Comparison of ENCODE assay signal across 8 cellular contexts in the genomic region with DNA sequence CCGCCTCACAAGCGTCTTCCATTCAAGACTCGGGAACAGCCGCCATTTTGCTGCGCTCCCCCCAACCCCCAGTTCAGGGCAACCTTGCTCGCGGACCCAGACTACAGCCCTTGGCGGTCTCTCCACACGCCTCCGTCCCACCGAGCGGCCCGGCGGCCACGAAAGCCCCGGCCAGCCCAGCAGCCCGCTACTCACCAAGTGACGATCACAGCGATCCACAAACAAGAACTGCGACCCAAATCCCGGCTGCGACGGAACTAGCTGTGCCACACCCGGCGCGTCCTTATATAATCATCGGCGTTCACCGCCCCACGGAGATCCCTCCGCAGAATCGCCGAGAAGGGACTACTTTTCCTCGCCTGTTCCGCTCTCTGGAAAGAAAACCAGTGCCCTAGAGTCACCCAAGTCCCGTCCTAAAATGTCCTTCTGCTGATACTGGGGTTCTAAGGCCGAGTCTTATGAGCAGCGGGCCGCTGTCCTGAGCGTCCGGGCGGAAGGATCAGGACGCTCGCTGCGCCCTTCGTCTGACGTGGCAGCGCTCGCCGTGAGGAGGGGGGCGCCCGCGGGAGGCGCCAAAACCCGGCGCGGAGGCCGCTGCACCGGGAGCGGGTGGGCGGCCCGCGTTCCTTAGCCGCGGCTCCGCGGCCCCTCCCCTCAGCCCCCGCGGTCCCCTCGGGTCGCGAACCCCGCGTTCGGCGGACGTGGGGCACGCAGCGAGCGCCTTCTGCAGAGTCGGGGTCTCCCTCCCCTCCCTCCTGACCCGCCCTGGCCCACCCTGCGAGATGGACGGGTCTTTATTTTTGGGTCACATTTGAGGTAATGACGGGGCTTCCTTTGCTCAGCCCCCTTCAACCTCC. TPM values are rescaled to one million over a fixed set of nuclear protein-coding genes. Genes with fewer than 3 reads are reported as not detected.
DNase-seq lines count a peak whose midpoint lies in the region; ATAC-seq and TF ChIP-seq lines count a peak whose summit lies in the region.

A gene (minus strand): TSS at position 259 of the 857 bp plus-strand sequence. CDS start 879 bp downstream, outside the sequence.

- intact Hi-C loops in left lung (cut with DNase I): no loop called here

- H3K9me3 ChIP-seq in left lung: no peaks in the 10 kb centered on the region

- peak; percentile 97 for DNase-seq in choroid plexus epithelial cell (ENCODE audit: low read depth)
- DNase-seq in left lung: peak; percentile 93
- peak; percentile 86 for DNase-seq in stimulated activated CD4-positive, alpha-beta T cell treated with anti-CD3 and anti-CD28 coated beads, Interleukin-4, amount 100 ng/mL, for 1 hour
- DNase-seq in NCI-H82 (lab: John Stamatoyannopoulos, UW): no peak
- no peak for DNase-seq in kidney glomerular epithelial cell (lab: John Stamatoyannopoulos, UW)

- peaks cover 0 to 36% of the 10 kb centered on the region in 2 donors for H3K36me3 ChIP-seq in left lung

- ATAC-seq in GM18519 (IDR thresholded peaks at IDR 0.05; ENCODE audit: low FRiP score, unreplicated experiment) (peak; percentile 29), HG03135 (IDR thresholded peaks at IDR 0.05; ENCODE audit: unreplicated experiment) (peak; percentile 32), left lung (peak; percentile 69)

- H3K4me3 ChIP-seq in WI38 (ENCODE audit: low read depth, low read length) (peak within 1 kb of the TSS; percentile 75), choroid plexus epithelial cell (ENCODE audit: low read depth, low read length) (peak within 1 kb of the TSS; percentile 98), left lung (peak within 1 kb of the TSS; percentile 83 to 85)

- H3K4me1 ChIP-seq in left lung: peaks cover 45 to 68% of the 10 kb centered on the region in 2 donors

- H3K27ac ChIP-seq in left lung: peak within 1 kb of the TSS; percentile 99

- H3K27me3 ChIP-seq in left lung: no peaks in the 10 kb centered on the region

- TF ChIP-seq CTCF in WI38 (IDR thresholded peaks at IDR 0.05; ENCODE audit: low read depth, low read length): no peak
- TF ChIP-seq CTCF in choroid plexus epithelial cell (conservative IDR thresholded peaks at IDR 0.05; ENCODE audit: low read depth, low read length): no peak
- no peak for TF ChIP-seq CTCF in left lung (IDR thresholded peaks at IDR 0.05)

RNA-seq across cellular contexts. Expression of the gene that starts here (rescaled TPM):
- total RNA-seq in left lung: 1,000 to 10,000 TPM in 1 of 2 donors, 100 to 1,000 TPM in 1; 933 to 1,095 TPM

Comparison
In these comparisons a context has a peak if more than half of its experiments do, and no peak if none do; other contexts are left out.
1. DNase-seq: peak in choroid plexus epithelial cell (single experiment), left lung (2 of 2) and stimulated activated CD4-positive, alpha-beta T cell treated with anti-CD3 and anti-CD28 coated beads, Interleukin-4, amount 100 ng/mL, for 1 hour (single experiment); none in NCI-H82 (single experiment) and kidney glomerular epithelial cell (single experiment).
2. Peak in every context shown above with its lines, with median percentiles within 50 percentile points of each other: ATAC-seq and H3K4me3 ChIP-seq.